Comparison of ENCODE assay signal across 18 cellular contexts in the genomic region with DNA sequence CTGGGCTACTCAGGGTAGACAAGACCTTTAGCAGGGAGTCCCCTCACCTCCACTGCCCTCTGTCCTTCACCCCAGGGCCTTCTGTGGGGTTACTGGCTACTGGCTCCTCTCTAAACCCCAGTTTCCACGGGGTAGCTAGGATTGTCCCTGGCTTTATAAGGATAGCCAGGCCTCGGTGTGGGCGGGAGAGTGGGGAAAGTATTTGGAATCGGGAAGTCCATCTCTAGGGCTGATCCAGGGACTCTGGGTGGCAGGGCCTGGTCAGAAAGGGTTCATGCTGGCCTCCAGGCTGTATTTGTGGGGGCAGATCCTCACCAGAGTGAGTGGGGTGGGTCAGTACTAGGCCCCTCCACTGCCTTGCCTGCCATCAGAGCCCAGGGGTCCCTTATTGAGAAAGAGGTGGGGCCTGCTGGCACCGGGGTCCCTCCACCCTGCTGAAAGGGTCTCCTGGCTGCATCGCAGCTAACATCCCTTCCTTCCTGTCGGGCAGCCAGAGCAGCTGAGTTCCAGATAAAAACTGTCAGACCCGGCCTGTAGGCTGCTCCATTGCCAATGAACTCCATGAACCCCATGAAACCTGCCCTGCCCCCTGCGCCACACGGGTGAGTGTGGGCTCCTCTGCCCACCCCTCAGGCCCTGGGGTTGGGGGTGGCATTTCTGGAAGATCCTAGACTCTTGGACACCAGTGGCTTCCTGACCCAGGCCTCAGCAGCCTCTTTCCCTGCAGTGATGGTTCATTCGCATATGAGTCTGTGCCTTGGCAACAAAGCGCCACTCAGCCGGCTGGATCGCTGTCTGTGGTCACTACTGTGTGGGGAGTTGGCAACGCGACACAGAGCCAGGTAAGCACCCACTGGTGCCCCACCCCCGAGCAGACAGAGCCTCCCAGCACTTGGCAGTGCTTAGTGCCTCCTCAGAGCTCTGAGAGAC. TPM values are rescaled to one million over a fixed set of nuclear protein-coding genes. Genes with fewer than 3 reads are reported as not detected.
A peak's percentile ranks its signal among the peaks of the same experiment; 100 is the strongest.
DNase-seq lines count a peak whose midpoint lies in the region; TF ChIP-seq lines count a peak whose summit lies in the region.
"Had no signal": no experiment of that assay in that cellular context is flagged by ENCODE, and none has a peak within 500 bp of the region (broad histone marks: within the 10 kb centered on the region; RNA-seq: fewer than 3 reads in every experiment).

No MANE protein-coding gene starts in this region.

- H3K27ac Mint-ChIP-seq in T-helper 1 cell treated with Interleukin-12 subunit alpha and Interleukin-12 subunit beta and Interleukin-4 antibody, amounts not matched to agents 30 μg/mL and 1 μg/mL, for 36 hours: peak overlapping the region; percentile 49
- no peak overlapping the region for H3K27ac Mint-ChIP-seq in type B pancreatic cell
- H3K27ac Mint-ChIP-seq: activated naive CD8-positive, alpha-beta T cell treated with anti-CD3 and anti-CD28 coated beads, Interleukin-2, amount 10 ng/mL, durations not matched to agents 7 days and 5 days had no signal

- intact Hi-C loops in ascending aorta (cut with DNase I): no loop called here
- intact Hi-C loops in adrenal gland (cut with DNase I): no loop called here

- no peaks in the 10 kb centered on the region for H3K79me2 ChIP-seq in mesendoderm (ENCODE audit: control insufficient read depth, insufficient read depth, low read length)

- no peak overlapping the region for H2AK5ac ChIP-seq in mesendoderm (ENCODE audit: low read length)

- H3K9me3 ChIP-seq in ascending aorta (no peaks in the 10 kb centered on the region), adrenal gland (replicated peaks in 1 of 3) (no peaks in the 10 kb centered on the region)
- H3K9me3 ChIP-seq: ovary had no signal

- H3K4me3 Mint-ChIP-seq in T-helper 1 cell treated with Interleukin-12 subunit alpha and Interleukin-12 subunit beta and Interleukin-4 antibody, amounts not matched to agents 30 μg/mL and 1 μg/mL, for 36 hours: no peak overlapping the region
- H3K4me3 Mint-ChIP-seq in type B pancreatic cell: no peak overlapping the region
- H3K4me3 Mint-ChIP-seq: activated CD8-positive, alpha-beta memory T cell treated with anti-CD3 and anti-CD28 coated beads, Interleukin-2, amount 10 ng/mL, durations not matched to agents 7 days and 5 days; activated naive CD8-positive, alpha-beta T cell treated with anti-CD3 and anti-CD28 coated beads, Interleukin-2, amount 10 ng/mL, durations not matched to agents 7 days and 5 days had no signal

- WGBS in mesendoderm (ENCODE audit: extremely low coverage, insufficient coverage, low lambda C conversion rate): no CpG with 5 or more reads among the region's 17 CpGs
- 71 to 87% (median 77%) methylated on average over 11 to 17 of the region's 17 CpGs for WGBS in adrenal gland, 4 donors

- H3K36me3 Mint-ChIP-seq in T-helper 1 cell treated with Interleukin-12 subunit alpha and Interleukin-12 subunit beta and Interleukin-4 antibody, amounts not matched to agents 30 μg/mL and 1 μg/mL, for 36 hours (ENCODE audit: low read depth): peaks cover 13% of the 10 kb centered on the region
- H3K36me3 Mint-ChIP-seq in type B pancreatic cell: peaks cover 11% of the 10 kb centered on the region

- H3K27ac ChIP-seq in ascending aorta: peak overlapping the region; percentile 9 to 45
- H3K27ac ChIP-seq in mesendoderm (ENCODE audit: low read depth, low read length): no peak overlapping the region
- H3K27ac ChIP-seq in temporal lobe (ENCODE audit: low read depth, low read length): peak overlapping the region; percentile 72
- peak overlapping the region in 2 of 5 donors; percentile 18 to 38 for H3K27ac ChIP-seq in adrenal gland
- H3K27ac ChIP-seq: ovary had no signal

- H4K8ac ChIP-seq in mesendoderm (ENCODE audit: low read depth, low read length): no peak overlapping the region

- H3K9me3 Mint-ChIP-seq in T-helper 1 cell treated with Interleukin-12 subunit alpha and Interleukin-12 subunit beta and Interleukin-4 antibody, amounts not matched to agents 30 μg/mL and 1 μg/mL, for 36 hours: no peaks in the 10 kb centered on the region
- no peaks in the 10 kb centered on the region for H3K9me3 Mint-ChIP-seq in type B pancreatic cell
- H3K9me3 Mint-ChIP-seq: activated naive CD8-positive, alpha-beta T cell treated with anti-CD3 and anti-CD28 coated beads, Interleukin-2, amount 10 ng/mL, durations not matched to agents 7 days and 5 days had no signal

- H3K4me1 ChIP-seq in ascending aorta: peaks cover 0 to 20% of the 10 kb centered on the region in 2 donors
- no peaks in the 10 kb centered on the region for H3K4me1 ChIP-seq in mesendoderm (ENCODE audit: control insufficient read depth, low read depth, low read length)
- H3K4me1 ChIP-seq in adrenal gland (replicated peaks in 1 of 2): peaks cover 0 to 18% of the 10 kb centered on the region in 2 donors

- no peak for TF ChIP-seq POLR2A in adrenal gland (IDR thresholded peaks at IDR 0.05)

- DNase-seq in T-helper 1 cell (no peak), ascending aorta (ENCODE audit: low spot score in 2 of 2) (no peak), mesendoderm (no peak), NCI-H2227 (lab: John Stamatoyannopoulos, UW; ENCODE audit: unreplicated experiment) (no peak), adrenal gland (no peak), type B pancreatic cell (ENCODE audit: extremely low spot score, unreplicated experiment) (no peak)
- DNase-seq: 8988T; activated CD8-positive, alpha-beta memory T cell treated with anti-CD3 and anti-CD28 coated beads, Interleukin-2, amount 10 ng/mL, durations not matched to agents 7 days and 5 days; activated naive CD8-positive, alpha-beta T cell treated with anti-CD3 and anti-CD28 coated beads, Interleukin-2, amount 10 ng/mL, durations not matched to agents 7 days and 5 days; effector CD8-positive, alpha-beta T cell; foreskin melanocyte; left cardiac atrium; NCI-H1105 treated with DMSO at 0.1 percent for 48 hours; NCI-H82; SIG-M5 had no signal

- H3K36me3 ChIP-seq in ascending aorta (peaks cover 35 to 46% of the 10 kb centered on the region in 2 donors), mesendoderm (ENCODE audit: control insufficient read depth, insufficient read depth, low read length) (no peaks in the 10 kb centered on the region), adrenal gland (replicated peaks in 1 of 2) (peaks cover 0 to 41% of the 10 kb centered on the region in 2 donors)
- H3K36me3 ChIP-seq: ovary had no signal

- H2BK15ac ChIP-seq in mesendoderm (replicated peaks; ENCODE audit: low read depth): no peak overlapping the region

- no peak overlapping the region for H3K4me3 ChIP-seq in ascending aorta
- H3K4me3 ChIP-seq in mesendoderm (ENCODE audit: low read length): no peak overlapping the region
- H3K4me3 ChIP-seq in adrenal gland: no peak overlapping the region
- H3K4me3 ChIP-seq: ovary had no signal

- H3K18ac ChIP-seq in mesendoderm (ENCODE audit: low read length): no peak overlapping the region

- H3K4me1 Mint-ChIP-seq in T-helper 1 cell treated with Interleukin-12 subunit alpha and Interleukin-12 subunit beta and Interleukin-4 antibody, amounts not matched to agents 30 μg/mL and 1 μg/mL, for 36 hours (ENCODE audit: low read depth): peaks cover 16% of the 10 kb centered on the region
- peaks cover 13% of the 10 kb centered on the region for H3K4me1 Mint-ChIP-seq in type B pancreatic cell (ENCODE audit: unreplicated experiment)

- no peak overlapping the region for H3K4me2 ChIP-seq in mesendoderm (ENCODE audit: low read length)

- H2BK5ac ChIP-seq in mesendoderm (ENCODE audit: low read length): no peak overlapping the region

- H3K27me3 ChIP-seq in ascending aorta (no peaks in the 10 kb centered on the region), mesendoderm (ENCODE audit: insufficient read depth, low read length, poor library complexity) (no peaks in the 10 kb centered on the region), adrenal gland (no peaks in the 10 kb centered on the region)
- H3K27me3 ChIP-seq: ovary had no signal

- H3K79me1 ChIP-seq in mesendoderm (ENCODE audit: low read length): peaks cover 3% of the 10 kb centered on the region

- no peak overlapping the region for H2BK120ac ChIP-seq in mesendoderm (ENCODE audit: low read depth, low read length)

- peak overlapping the region; percentile 17 for H3K56ac ChIP-seq in mesendoderm (ENCODE audit: low read length)

- no peak for TF ChIP-seq CTCF in ascending aorta (IDR thresholded peaks at IDR 0.05)
- TF ChIP-seq CTCF in adrenal gland (IDR thresholded peaks at IDR 0.05): no peak
- TF ChIP-seq CTCF in type B pancreatic cell (conservative IDR thresholded peaks at IDR 0.05): no peak

- no peaks in the 10 kb centered on the region for H3K27me3 Mint-ChIP-seq in T-helper 1 cell treated with Interleukin-12 subunit alpha and Interleukin-12 subunit beta and Interleukin-4 antibody, amounts not matched to agents 30 μg/mL and 1 μg/mL, for 36 hours (ENCODE audit: low read depth)
- no peaks in the 10 kb centered on the region for H3K27me3 Mint-ChIP-seq in type B pancreatic cell
- H3K27me3 Mint-ChIP-seq: activated CD8-positive, alpha-beta memory T cell treated with anti-CD3 and anti-CD28 coated beads, Interleukin-2, amount 10 ng/mL, durations not matched to agents 7 days and 5 days; activated naive CD8-positive, alpha-beta T cell treated with anti-CD3 and anti-CD28 coated beads, Interleukin-2, amount 10 ng/mL, durations not matched to agents 7 days and 5 days had no signal

- H3K23ac ChIP-seq in mesendoderm (ENCODE audit: low read length): no peak overlapping the region

- H3K9ac ChIP-seq in mesendoderm (ENCODE audit: low read length): no peak overlapping the region

- H4K5ac ChIP-seq in mesendoderm (ENCODE audit: low read length): no peak overlapping the region

- H3K4ac ChIP-seq in mesendoderm (ENCODE audit: low read depth, low read length): no peak overlapping the region

RNA-seq across cellular contexts. Expression of gene ZMIZ2, which starts 7.3 kb away (rescaled TPM):
- total RNA-seq in ascending aorta: 75.5 TPM
- 33.4 TPM for polyA plus RNA-seq in mesendoderm (2013, experiment 1 of 2)
- 34.8 TPM for polyA plus RNA-seq in mesendoderm (2013, experiment 2 of 2)
- total RNA-seq in temporal lobe: 13.3 TPM
- total RNA-seq in adrenal gland: 100 to 1,000 TPM in 1 of 8 donors, 10 to 100 TPM in 7; 19.2 to 116 (median 53.7) TPM
- polyA plus RNA-seq in adrenal gland: 100 to 1,000 TPM in 1 of 3 donors, 10 to 100 TPM in 2; 33.3 to 280 (median 96.3) TPM
- 112 and 122 TPM in 2 replicates for total RNA-seq in type B pancreatic cell (ENCODE audit: low replicate concordance)

RNA-seq across cellular contexts. Expression of gene PPIA, which starts 40.5 kb away (rescaled TPM):
- total RNA-seq in ascending aorta: 945 TPM
- 3,157 TPM for polyA plus RNA-seq in mesendoderm (2013, experiment 1 of 2)
- polyA plus RNA-seq in mesendoderm (2013, experiment 2 of 2): 3,156 TPM
- 612 TPM for total RNA-seq in temporal lobe
- 1,000 to 10,000 TPM in 4 of 8 donors, 100 to 1,000 TPM in 4; 589 to 1,729 (median 1,078) TPM for total RNA-seq in adrenal gland
- 1,000 to 10,000 TPM; 1,388 to 3,672 (median 3,342) TPM for polyA plus RNA-seq in adrenal gland
- 1,428 and 1,469 TPM in 2 replicates for total RNA-seq in type B pancreatic cell (ENCODE audit: low replicate concordance)
